Comparison of ENCODE assay signal across 13 cellular contexts in the genomic region with DNA sequence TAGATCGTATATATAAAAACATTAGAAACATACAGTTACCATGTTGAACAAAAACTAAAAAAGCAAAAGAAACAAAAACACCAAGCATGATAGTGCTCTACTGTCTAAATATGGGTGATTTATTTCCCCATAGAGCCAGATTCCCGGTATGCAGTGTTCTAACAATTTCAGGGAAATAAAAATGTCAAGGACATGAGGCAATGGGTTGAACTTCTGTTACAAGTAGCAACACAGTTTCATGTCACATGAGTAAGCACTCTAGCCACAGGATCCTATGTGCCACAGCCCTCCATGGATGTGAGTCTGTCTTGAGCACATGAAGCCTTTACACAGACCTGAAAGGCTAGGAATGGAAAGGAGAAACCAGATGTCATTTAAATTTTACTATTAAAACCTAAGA.
A peak's percentile ranks its signal among the peaks of the same experiment; 100 is the strongest.
DNase-seq lines count a peak whose midpoint lies in the region; ATAC-seq, FAIRE-seq and TF ChIP-seq lines count a peak whose summit lies in the region.
"Had no signal": no experiment of that assay in that cellular context is flagged by ENCODE, and none has a peak within 500 bp of the region (broad histone marks: within the 10 kb centered on the region; RNA-seq: fewer than 3 reads in every experiment).

No MANE protein-coding gene starts in this region.

- POLR2A ChIA-PET in activated CD8-positive, alpha-beta T cell treated with anti-CD3 and anti-CD28 coated beads for 36 hours (lab: Charles Lee) = no interaction called here
- POLR2A ChIA-PET in activated CD8-positive, alpha-beta T cell treated with anti-CD3 and anti-CD28 coated beads, Interleukin-2, amount 10 ng/mL, durations not matched to agents 7 days and 5 days (lab: Charles Lee) = no interaction called here
- POLR2A ChIA-PET in K562 (lab: Yijun Ruan, JAX) = no interaction called here

- no peaks in the 10 kb centered on the region for H3K9me3 ChIP-seq in K562 (replicated peaks; ENCODE audit: control insufficient read depth, insufficient read depth, low read depth, low read length)
- H3K9me3 ChIP-seq in upper lobe of left lung = no peaks in the 10 kb centered on the region
- H3K9me3 ChIP-seq: transverse colon had no signal

- peak; percentile 30 for ATAC-seq in activated CD8-positive, alpha-beta T cell treated with anti-CD3 and anti-CD28 coated beads for 36 hours
- ATAC-seq in activated CD8-positive, alpha-beta T cell treated with anti-CD3 and anti-CD28 coated beads, Interleukin-2, amount 10 ng/mL, durations not matched to agents 7 days and 5 days = no peak
- ATAC-seq in K562 (peak; percentile 42; the same call in 1 of the 3 replicates), upper lobe of left lung (ENCODE audit: low FRiP score in 2 of 2) (peak; percentile 81 to 85), HG03378 (IDR thresholded peaks at IDR 0.05; ENCODE audit: unreplicated experiment) (no peak), GM18498 (IDR thresholded peaks at IDR 0.05; ENCODE audit: unreplicated experiment) (no peak)

- no peaks in the 10 kb centered on the region for H3K79me2 ChIP-seq in K562 (ENCODE audit: control insufficient read depth, insufficient read depth, low read length)

- H3K4me1 ChIP-seq in K562 (replicated peaks in 1 of 2; ENCODE audit: control insufficient read depth in 2 of 2, insufficient read depth in 2 of 2, low read length in 2 of 2) (no peaks in the 10 kb centered on the region), upper lobe of left lung (peaks cover 5 to 15% (median 12%) of the 10 kb centered on the region in 4 donors)

- no peak overlapping the region for H3K4me3 ChIP-seq in K562
- H3K4me3 ChIP-seq in upper lobe of left lung = no peak overlapping the region
- H3K4me3 ChIP-seq: skin epidermis, transverse colon had no signal

- FAIRE-seq in K562 (lab: Jason Lieb, UNC) = no peak

- H3K27me3 ChIP-seq in K562 (ENCODE audit: control insufficient read depth in 2 of 2, insufficient read depth in 2 of 2, low read length in 2 of 2) = no peaks in the 10 kb centered on the region; a peak in 1 of 5 replicates
- H3K27me3 ChIP-seq in upper lobe of left lung = no peaks in the 10 kb centered on the region
- H3K27me3 ChIP-seq: transverse colon had no signal

- in situ Hi-C loops in K562 (cut with MboI) = no loop called here

- intact Hi-C loops in activated CD8-positive, alpha-beta T cell treated with anti-CD3 and anti-CD28 coated beads for 36 hours (cut with micrococcal nuclease) = no loop called here
- intact Hi-C loops in K562 (cut with micrococcal nuclease) = no loop called here

- no peaks in the 10 kb centered on the region for H3K9me1 ChIP-seq in K562 (ENCODE audit: control insufficient read depth, insufficient read depth, low read length)

- 38% methylated on average over 2 of the region's 2 CpGs for WGBS in K562 (ENCODE audit: insufficient coverage, low coverage, missing lambda C conversion rate)
- 55 to 56% methylated on average over 2 of the region's 2 CpGs for WGBS in upper lobe of left lung, 2 donors

- no peak overlapping the region for H2AFZ ChIP-seq in K562 (ENCODE audit: low read depth, low read length)

- no peak overlapping the region for H3K27ac ChIP-seq in K562 (ENCODE audit: extremely low read depth, low read depth, low read length)
- H3K27ac ChIP-seq in upper lobe of left lung = peak overlapping the region in 3 of 4 donors; percentile 32 to 40 (median 36)
- H3K27ac ChIP-seq: transverse colon had no signal

- TF ChIP-seq EP300 in K562 (IDR thresholded peaks at IDR 0.05; ENCODE audit: low read length) = no peak
- TF ChIP-seq EP300 in upper lobe of left lung (IDR thresholded peaks at IDR 0.05) = peak; percentile 73 to 97 (median 84)

- no peak for DNase-seq in activated CD8-positive, alpha-beta T cell treated with anti-CD3 and anti-CD28 coated beads for 36 hours
- DNase-seq in activated CD8-positive, alpha-beta T cell treated with anti-CD3 and anti-CD28 coated beads, Interleukin-2, amount 10 ng/mL, durations not matched to agents 7 days and 5 days = no peak
- no peak for DNase-seq in K562 (ENCODE audit: extremely low read depth in 1 of 4, low spot score in 3 of 4)
- peak; percentile 70 for DNase-seq in left kidney (ENCODE audit: low read depth, low spot score)
- DNase-seq in upper lobe of left lung = peak in 1 of 2 donors; percentile 79
- no peak for DNase-seq in NOMO-1 (lab: John Stamatoyannopoulos, UW; ENCODE audit: unreplicated experiment in 2 of 2)
- DNase-seq: activated CD8-positive, alpha-beta memory T cell treated with anti-CD3 and anti-CD28 coated beads, Interleukin-2, amount 50 U/mL, for 48 hours; endodermal cell; NCI-H510A; transverse colon had no signal

- peaks cover 3% of the 10 kb centered on the region for H3K36me3 Mint-ChIP-seq in activated CD8-positive, alpha-beta T cell treated with anti-CD3 and anti-CD28 coated beads for 36 hours (ENCODE audit: low read depth)
- H3K36me3 Mint-ChIP-seq in activated CD8-positive, alpha-beta T cell treated with anti-CD3 and anti-CD28 coated beads, Interleukin-2, amount 10 ng/mL, durations not matched to agents 7 days and 5 days (ENCODE audit: low read depth) = peaks cover 18% of the 10 kb centered on the region

- H4K20me1 ChIP-seq in K562 (replicated peaks; ENCODE audit: control insufficient read depth, insufficient read depth, low read length) = no peaks in the 10 kb centered on the region

- TF ChIP-seq RAD21 in K562 (CRISPR knock-in tag; conservative IDR thresholded peaks at IDR 0.05 in 1 of 2, IDR thresholded peaks at IDR 0.05 in 1 of 2) = no peak

- no peak overlapping the region for H3K4me2 ChIP-seq in K562 (ENCODE audit: insufficient read depth, low read length)

- TF ChIP-seq POLR2A in K562 (conservative IDR thresholded peaks at IDR 0.05) (no peak), upper lobe of left lung (IDR thresholded peaks at IDR 0.05) (no peak)

- H3K27ac Mint-ChIP-seq in activated CD8-positive, alpha-beta T cell treated with anti-CD3 and anti-CD28 coated beads for 36 hours = no peak overlapping the region
- H3K27ac Mint-ChIP-seq in activated CD8-positive, alpha-beta T cell treated with anti-CD3 and anti-CD28 coated beads, Interleukin-2, amount 10 ng/mL, durations not matched to agents 7 days and 5 days = no peak overlapping the region
- H3K27ac Mint-ChIP-seq: endodermal cell had no signal

- H3K27me3 Mint-ChIP-seq in activated CD8-positive, alpha-beta T cell treated with anti-CD3 and anti-CD28 coated beads for 36 hours = no peaks in the 10 kb centered on the region
- H3K27me3 Mint-ChIP-seq in activated CD8-positive, alpha-beta T cell treated with anti-CD3 and anti-CD28 coated beads, Interleukin-2, amount 10 ng/mL, durations not matched to agents 7 days and 5 days (ENCODE audit: low read depth) = no peaks in the 10 kb centered on the region

- no TSS peak for BruUV-seq in K562 (replicated peaks; lab: Mats Ljungman, UMichigan)

- no peak overlapping the region for H3K4me3 Mint-ChIP-seq in activated CD8-positive, alpha-beta T cell treated with anti-CD3 and anti-CD28 coated beads for 36 hours
- H3K4me3 Mint-ChIP-seq in activated CD8-positive, alpha-beta T cell treated with anti-CD3 and anti-CD28 coated beads, Interleukin-2, amount 10 ng/mL, durations not matched to agents 7 days and 5 days = no peak overlapping the region
- H3K4me3 Mint-ChIP-seq: endodermal cell had no signal

- CTCF ChIA-PET in activated CD8-positive, alpha-beta T cell treated with anti-CD3 and anti-CD28 coated beads for 36 hours (lab: Charles Lee) = interaction anchor here (1.3 to 1.4 kb wide), 2 partner anchors 52 to 96 kb away, joined by 4 to 5 read pairs; a partner anchor contains a TSS
- CTCF ChIA-PET in activated CD8-positive, alpha-beta T cell treated with anti-CD3 and anti-CD28 coated beads, Interleukin-2, amount 10 ng/mL, durations not matched to agents 7 days and 5 days (lab: Charles Lee) = interaction anchor here (1.3 kb wide), 1 partner anchor 96 kb away, joined by 5 read pairs; a partner anchor contains a TSS
- CTCF ChIA-PET in K562 (lab: Yijun Ruan, JAX; ENCODE audit: low intra/inter-chr PET ratio) = no interaction called here

- no peak for TF ChIP-seq CTCF in activated CD8-positive, alpha-beta T cell treated with anti-CD3 and anti-CD28 coated beads for 36 hours (IDR thresholded peaks at IDR 0.05)
- TF ChIP-seq CTCF in K562 (IDR thresholded peaks at IDR 0.05 in 2 of 3, conservative IDR thresholded peaks at IDR 0.05 in 1 of 3; ENCODE audit: insufficient read depth in 2 of 3, low read depth in 1 of 3, low read length in 3 of 3) (no peak), upper lobe of left lung (IDR thresholded peaks at IDR 0.05) (no peak)

- H3K36me3 ChIP-seq in K562 (ENCODE audit: control insufficient read depth, insufficient read depth, low read length) = peaks cover 20% of the 10 kb centered on the region; the same call in 1 of the 3 replicates
- peaks cover 0 to 25% (median 2%) of the 10 kb centered on the region in 4 donors for H3K36me3 ChIP-seq in upper lobe of left lung
- H3K36me3 ChIP-seq: transverse colon had no signal

- H3K4me1 Mint-ChIP-seq in activated CD8-positive, alpha-beta T cell treated with anti-CD3 and anti-CD28 coated beads for 36 hours (ENCODE audit: low read depth) = peaks cover 17% of the 10 kb centered on the region
- H3K4me1 Mint-ChIP-seq in activated CD8-positive, alpha-beta T cell treated with anti-CD3 and anti-CD28 coated beads, Interleukin-2, amount 10 ng/mL, durations not matched to agents 7 days and 5 days (ENCODE audit: low read depth) = peaks cover 9% of the 10 kb centered on the region

- H3K9me3 Mint-ChIP-seq in activated CD8-positive, alpha-beta T cell treated with anti-CD3 and anti-CD28 coated beads for 36 hours = no peaks in the 10 kb centered on the region
- no peaks in the 10 kb centered on the region for H3K9me3 Mint-ChIP-seq in activated CD8-positive, alpha-beta T cell treated with anti-CD3 and anti-CD28 coated beads, Interleukin-2, amount 10 ng/mL, durations not matched to agents 7 days and 5 days (ENCODE audit: insufficient read depth)
- H3K9me3 Mint-ChIP-seq: endodermal cell had no signal

- H3K9ac ChIP-seq in K562 (ENCODE audit: insufficient read depth in 1 of 2, low read depth in 2 of 2, low read length in 2 of 2) = no peak overlapping the region

TF ChIP-seq in K562, 482 proteins besides CTCF, POLR2A, EP300 and RAD21 (continues in another document):
- no peak for TF ChIP-seq TBL1XR1 (IDR thresholded peaks at IDR 0.05; ENCODE audit: low read length in 2 of 2)
- no peak for TF ChIP-seq PURB (CRISPR knock-in tag; IDR thresholded peaks at IDR 0.05; ENCODE audit: low read depth)
- TF ChIP-seq TBP (optimal IDR thresholded peaks at IDR 0.05; ENCODE audit: low read depth, low read length) = no peak
- no peak for TF ChIP-seq ZNF197 (CRISPR knock-in tag; IDR thresholded peaks at IDR 0.05; ENCODE audit: low read depth)
- no peak for TF ChIP-seq CREBBP (IDR thresholded peaks at IDR 0.05; ENCODE audit: low read depth, low read length)
- no peak for TF ChIP-seq TAL1 (IDR thresholded peaks at IDR 0.05)

Comparison
In these comparisons a context has a peak if more than half of its experiments do, and no peak if none do; other contexts are left out.
1. ATAC-seq: peak in activated CD8-positive, alpha-beta T cell treated with anti-CD3 and anti-CD28 coated beads for 36 hours (single experiment), K562 (single experiment) and upper lobe of left lung (2 of 2); none in activated CD8-positive, alpha-beta T cell treated with anti-CD3 and anti-CD28 coated beads, Interleukin-2, amount 10 ng/mL, durations not matched to agents 7 days and 5 days (single experiment), HG03378 (single experiment) and GM18498 (single experiment).